Comparison of ENCODE assay signal across 1 cellular context in genomic region chr9:137236936-137237421, GRCh38.
TF ChIP-seq lines count a peak whose summit lies in the region.

No MANE protein-coding gene starts in this region.

TF ChIP-seq in SK-N-SH, 30 proteins besides CTCF, POLR2A, EP300 and RAD21 (continued from another document):
- TF ChIP-seq FOXM1 (IDR thresholded peaks at IDR 0.05; ENCODE audit: low read depth) = no peak
- no peak for TF ChIP-seq REST (IDR thresholded peaks at IDR 0.05; ENCODE audit: low read depth, low read length)
- TF ChIP-seq TEAD4 (IDR thresholded peaks at IDR 0.05; ENCODE audit: borderline replicate concordance, insufficient read depth) = no peak
- TF ChIP-seq SIN3A (IDR thresholded peaks at IDR 0.05; ENCODE audit: borderline replicate concordance, low read depth, low read length) = no peak
- TF ChIP-seq TCF12 (IDR thresholded peaks at IDR 0.05) = no peak
- TF ChIP-seq PBX3 (IDR thresholded peaks at IDR 0.05) = no peak
- no peak for TF ChIP-seq POLR2AphosphoS5 (IDR thresholded peaks at IDR 0.05; ENCODE audit: low read depth, low read length)
